ENCODE assay signal across 9 cellular contexts in genomic region chr9:127578627-127578951, GRCh38. TPM values are rescaled to one million over a fixed set of nuclear protein-coding genes. Genes with fewer than 3 reads are reported as not detected.
DNase-seq lines count a peak whose midpoint lies in the region; ATAC-seq, FAIRE-seq and TF ChIP-seq lines count a peak whose summit lies in the region.
"Had no signal": no experiment of that assay in that cellular context is flagged by ENCODE, and none has a peak within 500 bp of the region (broad histone marks: within the 10 kb centered on the region; RNA-seq: fewer than 3 reads in every experiment).

No MANE protein-coding gene starts in this region.

- no peak for TF ChIP-seq EP300 in A549 (IDR thresholded peaks at IDR 0.05)

- H3K4me1 ChIP-seq in A549: peaks cover 70% of the 10 kb centered on the region
- H3K4me1 ChIP-seq in IMR-90 (ENCODE audit: control insufficient read depth, insufficient read depth, low read length): peaks cover 31% of the 10 kb centered on the region
- peaks cover 58% of the 10 kb centered on the region for H3K4me1 ChIP-seq in mucosa of stomach (ENCODE audit: control insufficient read depth, insufficient read depth, low read length)

- H2AK5ac ChIP-seq in IMR-90 (ENCODE audit: low read depth, low read length): peak overlapping the region; percentile 93

- peak overlapping the region; percentile 100 for H2AK9ac ChIP-seq in IMR-90 (replicated peaks; ENCODE audit: low read depth, low read length, poor library complexity)

- H2BK20ac ChIP-seq in IMR-90 (ENCODE audit: low read depth, low read length): peak overlapping the region; percentile 86

- peak overlapping the region; percentile 96 for H2BK5ac ChIP-seq in IMR-90 (ENCODE audit: low read depth, low read length, poor library complexity, severe bottlenecking)

- H4K20me1 ChIP-seq in IMR-90 (ENCODE audit: insufficient read depth, low read length): no peaks in the 10 kb centered on the region

- H3K27me3 ChIP-seq in IMR-90 (ENCODE audit: control insufficient read depth, insufficient read depth, low read length) (no peaks in the 10 kb centered on the region), mucosa of stomach (ENCODE audit: control insufficient read depth, insufficient read depth, low read length) (no peaks in the 10 kb centered on the region)

- peak overlapping the region; percentile 78 for H3K56ac ChIP-seq in IMR-90 (ENCODE audit: extremely low read depth, insufficient read depth, low read length)

- no peaks in the 10 kb centered on the region for H3K9me3 Mint-ChIP-seq in central memory CD8-positive, alpha-beta T cell

- H3K36me3 ChIP-seq in IMR-90 (ENCODE audit: control insufficient read depth, insufficient read depth, low read length) (no peaks in the 10 kb centered on the region), mucosa of stomach (ENCODE audit: control insufficient read depth, insufficient read depth, low read length) (no peaks in the 10 kb centered on the region)

- peak overlapping the region; percentile 76 for H3K18ac ChIP-seq in IMR-90 (ENCODE audit: low read depth, low read length)

- POLR2A ChIA-PET in A549 (lab: Yijun Ruan, JAX): interaction anchor here (0.6 to 3.2 kb wide), 11 partner anchors 9 to 297 kb away, joined by 3 to 20 read pairs (median 3); partner anchors contain the start of genes LRSAM1 and RPL12
- POLR2A ChIA-PET in IMR-90 (lab: Charles Lee; ENCODE audit: unreplicated experiment): interaction anchor here (1.0 to 1.8 kb wide), 2 partner anchors 35 to 57 kb away, joined by 3 to 7 read pairs; no protein-coding TSS in a partner anchor

- no peaks in the 10 kb centered on the region for H3K27me3 Mint-ChIP-seq in central memory CD8-positive, alpha-beta T cell

- intact Hi-C loops in IMR-90 (cut with micrococcal nuclease): loop anchor here (2.0 kb wide), 1 partner anchor 58 kb away; no protein-coding TSS in a partner anchor

- H2BK120ac ChIP-seq in IMR-90 (ENCODE audit: low read depth, low read length): peak overlapping the region; percentile 96

- 24% methylated on average over 5 of the region's 5 CpGs for WGBS in A549 (ENCODE audit: missing lambda C conversion rate)
- 60% methylated on average over 1 of the region's 5 CpGs; no CpG with 5 or more reads in 1 of the 2 experiments for WGBS in IMR-90 (ENCODE audit: extremely low coverage in 2 of 2, insufficient read length in 1 of 2), 2 experiments

- peak overlapping the region; percentile 77 for H3K9ac ChIP-seq in IMR-90 (ENCODE audit: low read depth, low read length)
- peak overlapping the region; percentile 63 for H3K9ac ChIP-seq in mucosa of stomach (ENCODE audit: low read length)
- H3K9ac ChIP-seq: KMS-11 had no signal

- peak overlapping the region; percentile 79 for H3K27ac Mint-ChIP-seq in central memory CD8-positive, alpha-beta T cell (ENCODE audit: low read depth)

- CTCF ChIA-PET in A549 (lab: Yijun Ruan, JAX): interaction anchor here (0.6 to 32.4 kb wide), 21 partner anchors 8 to 182 kb away, joined by 3 to 821 read pairs (median 4); partner anchors contain the start of genes STXBP1 and TOR2A
- CTCF ChIA-PET in IMR-90 (lab: Yijun Ruan, JAX): interaction anchor here (0.8 to 1.0 kb wide), 3 partner anchors 10 to 88 kb away, joined by 3 read pairs; no protein-coding TSS in a partner anchor

- H3K9me1 ChIP-seq in IMR-90 (ENCODE audit: insufficient read depth, low read length): peaks cover 27% of the 10 kb centered on the region

- H3K36me3 Mint-ChIP-seq in central memory CD8-positive, alpha-beta T cell (ENCODE audit: insufficient read depth): no peaks in the 10 kb centered on the region

- peak overlapping the region; percentile 83 for H2AFZ ChIP-seq in IMR-90 (replicated peaks; ENCODE audit: low read length, poor library complexity)

- TF ChIP-seq CTCF in A549 (IDR thresholded peaks at IDR 0.05) (no peak), IMR-90 (conservative IDR thresholded peaks at IDR 0.05; ENCODE audit: low read depth, low read length) (no peak)

- H4K91ac ChIP-seq in IMR-90 (ENCODE audit: insufficient read depth, low read depth, low read length): peak overlapping the region; percentile 89

- H3K27ac ChIP-seq in A549 (peak overlapping the region; percentile 92 to 100), IMR-90 (ENCODE audit: insufficient read depth, low read length) (peak overlapping the region; percentile 93)
- H3K27ac ChIP-seq: KMS-11 had no signal

- H3K9me3 ChIP-seq in A549 (peaks cover 8% of the 10 kb centered on the region; the same call in 2 of the 3 replicates), IMR-90 (ENCODE audit: control insufficient read depth, insufficient read depth, low read length) (no peaks in the 10 kb centered on the region), mucosa of stomach (ENCODE audit: control insufficient read depth, low read length) (no peaks in the 10 kb centered on the region)

- dilution Hi-C loops in IMR-90 (cut with HindIII; ENCODE audit: low sequenced_read_pairs, unreplicated experiment): no loop called here

- ATAC-seq in A549: peak in 1 of 2 experiments; percentile 41; a peak in 3 of 6 replicates
- no peak for ATAC-seq in IMR-90 (ENCODE audit: low read depth)
- no peak for ATAC-seq in central memory CD8-positive, alpha-beta T cell (replicated peaks; ENCODE audit: extremely low read depth, poor library complexity, severe bottlenecking)
- ATAC-seq in HG03439 (IDR thresholded peaks at IDR 0.05; ENCODE audit: unreplicated experiment): no peak

- H3K4ac ChIP-seq in IMR-90 (ENCODE audit: low read depth, low read length): peak overlapping the region; percentile 95

- H2BK15ac ChIP-seq in IMR-90 (ENCODE audit: low read depth, low read length): peak overlapping the region; percentile 92

- peak overlapping the region; percentile 52 for H3K4me3 ChIP-seq in A549
- H3K4me3 ChIP-seq in IMR-90 (ENCODE audit: insufficient read depth, low read depth, low read length): peak overlapping the region; percentile 31; the same call in 1 of the 2 replicates
- H3K4me3 ChIP-seq in mucosa of stomach (ENCODE audit: low read length): no peak overlapping the region

- peaks cover 24 to 76% of the 10 kb centered on the region in 2 experiments for H3K79me1 ChIP-seq in IMR-90 (ENCODE audit: low read depth in 1 of 2, low read length in 2 of 2)

- H3K4me2 ChIP-seq in A549 (peak overlapping the region; percentile 99), IMR-90 (ENCODE audit: low read depth, low read length) (peak overlapping the region; percentile 69)
- H3K4me2 ChIP-seq: KMS-11 had no signal

- peaks cover 11% of the 10 kb centered on the region for H3K4me1 Mint-ChIP-seq in central memory CD8-positive, alpha-beta T cell

- in situ Hi-C loops in IMR-90 (cut with MboI; ENCODE audit: low sequenced_read_pairs): no loop called here

- H3K4me3 Mint-ChIP-seq in central memory CD8-positive, alpha-beta T cell: peak overlapping the region; percentile 32

- H4K8ac ChIP-seq in IMR-90 (ENCODE audit: low read depth in 2 of 2, low read length in 2 of 2): peak overlapping the region; percentile 79 to 93

- H3K14ac ChIP-seq in IMR-90 (replicated peaks; ENCODE audit: low read depth, low read length): peak overlapping the region; percentile 96

- DNase-seq in A549 (ENCODE audit: low read depth in 1 of 2, low spot score in 1 of 2) (no peak), IMR-90 (no peak), medulla oblongata (ENCODE audit: extremely low spot score) (no peak), kidney glomerular epithelial cell (lab: John Stamatoyannopoulos, UW) (no peak), EL (no peak)
- no peak for DNase-seq in central memory CD8-positive, alpha-beta T cell (ENCODE audit: low spot score in 2 of 2)

- FAIRE-seq in A549 (lab: Jason Lieb, UNC): no peak

- H3K23ac ChIP-seq in IMR-90 (ENCODE audit: low read depth, low read length): peak overlapping the region; percentile 94

- BruUV-seq in IMR-90 (replicated peaks; lab: Mats Ljungman, UMichigan): no TSS peak

- TF ChIP-seq POLR2A in A549 (IDR thresholded peaks at IDR 0.05; ENCODE audit: low read length) (no peak), IMR-90 (IDR thresholded peaks at IDR 0.05; ENCODE audit: low read depth, low read length) (no peak)

- no peak for TF ChIP-seq RAD21 in A549 (conservative IDR thresholded peaks at IDR 0.05 in 1 of 2, IDR thresholded peaks at IDR 0.05 in 1 of 2)
- TF ChIP-seq RAD21 in IMR-90 (IDR thresholded peaks at IDR 0.05; ENCODE audit: low read length): no peak

- H4K5ac ChIP-seq in IMR-90 (ENCODE audit: low read depth, low read length): peak overlapping the region; percentile 62

TF ChIP-seq in A549, 52 proteins besides CTCF, POLR2A, EP300 and RAD21 (continues in another document):
- TF ChIP-seq ATOH8 (CRISPR knock-in tag; IDR thresholded peaks at IDR 0.05; ENCODE audit: low read depth): 0 out of 2 replicates have a peak, but pooled peaks have one; percentile 15
- TF ChIP-seq ESRRA (IDR thresholded peaks at IDR 0.05; ENCODE audit: borderline replicate concordance, low read length): no peak

TF ChIP-seq in IMR-90, 13 proteins besides CTCF, POLR2A, EP300 and RAD21:
- TF ChIP-seq SMC3 (IDR thresholded peaks at IDR 0.05; ENCODE audit: low read depth, low read length) (no peak), NFE2L2 (IDR thresholded peaks at IDR 0.05; ENCODE audit: low read depth, low read length) (no peak), CHD1 (IDR thresholded peaks at IDR 0.05; ENCODE audit: low read depth, low read length) (no peak), MAFK (IDR thresholded peaks at IDR 0.05; ENCODE audit: low read depth, low read length) (no peak), FOS (IDR thresholded peaks at IDR 0.05; ENCODE audit: low read depth, low read length) (no peak), MAZ (IDR thresholded peaks at IDR 0.05; ENCODE audit: borderline replicate concordance, low read depth, low read length) (no peak), RCOR1 (IDR thresholded peaks at IDR 0.05; ENCODE audit: insufficient replicate concordance, low read length) (no peak)

RNA-seq across cellular contexts. Expression of gene STXBP1, which starts 33.5 kb away (rescaled TPM):
- polyA plus RNA-seq in A549 (2011; rRNA removed) (13.3 and 20.4 TPM in 2 replicates), A549 (2017; fragmentation: RNase III; extraction: RNeasy Plus Mini Kit Qiagen cat#74134 plus additional on column Dnase treatment) (16.1 to 22.6 TPM (median 19.8 TPM) in 3 replicates), IMR-90 (2012; rRNA removed) (21.7 and 22.6 TPM in 2 replicates)
- 12.7 and 14.5 TPM in 2 replicates for polyA plus RNA-seq in A549 (2012; cell fraction: cytosol; rRNA removed)
- 16.5 and 22.0 TPM in 2 replicates for polyA plus RNA-seq in A549 (2012; cell fraction: nucleus; rRNA removed)
- 22.3 and 22.9 TPM in 2 replicates for polyA minus RNA-seq in A549 (2011; rRNA and poly(A)+ RNA removed)
- 15.8 and 18.9 TPM in 2 replicates for total RNA-seq in IMR-90 (2012; rRNA removed)
- polyA plus RNA-seq in IMR-90 (2012; cell fraction: cytosol; rRNA removed): 17.5 and 24.5 TPM in 2 replicates
- 26.3 and 44.5 TPM in 2 replicates for polyA plus RNA-seq in IMR-90 (2012; cell fraction: nucleus; rRNA removed; ENCODE audit: low replicate concordance)
